Comparison of ENCODE assay signal across 1 cellular context in the genomic region with DNA sequence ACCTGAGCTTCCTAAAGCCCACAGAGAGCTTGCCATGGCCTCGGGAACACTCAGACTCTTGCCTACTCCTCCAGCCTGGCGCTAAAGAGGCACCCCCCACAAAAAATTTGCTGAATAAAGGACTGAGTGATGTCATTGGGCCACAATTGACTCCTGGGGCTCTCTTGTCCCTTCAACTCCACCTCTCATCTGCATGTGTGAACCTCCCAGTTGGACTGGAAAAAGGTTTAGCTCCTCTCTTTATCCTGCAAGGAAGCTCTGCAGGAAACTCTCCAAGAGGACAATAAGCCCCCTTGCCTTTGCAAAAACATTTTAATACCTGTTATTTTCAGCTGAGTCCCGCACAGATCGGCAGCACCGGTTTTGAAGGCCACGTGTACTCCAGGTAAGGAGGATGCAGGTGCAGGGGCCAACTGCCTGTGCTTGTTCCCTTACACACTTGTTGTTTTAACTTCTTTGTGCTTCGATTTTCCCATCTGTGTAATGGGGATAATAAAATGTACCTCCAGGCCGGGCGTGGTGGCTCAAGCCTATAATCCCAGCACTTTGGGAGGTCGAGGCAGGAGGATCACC.
TF ChIP-seq lines count a peak whose summit lies in the region.

No MANE protein-coding gene starts in this region.

TF ChIP-seq in HepG2, 621 proteins besides CTCF, POLR2A, EP300 and RAD21 (continued from another document):
- TF ChIP-seq ZNF629 (CRISPR knock-in tag; conservative IDR thresholded peaks at IDR 0.05), result 0 out of 2 replicates have a peak, but pooled peaks have one; percentile 44
- TF ChIP-seq, protein P1, sequence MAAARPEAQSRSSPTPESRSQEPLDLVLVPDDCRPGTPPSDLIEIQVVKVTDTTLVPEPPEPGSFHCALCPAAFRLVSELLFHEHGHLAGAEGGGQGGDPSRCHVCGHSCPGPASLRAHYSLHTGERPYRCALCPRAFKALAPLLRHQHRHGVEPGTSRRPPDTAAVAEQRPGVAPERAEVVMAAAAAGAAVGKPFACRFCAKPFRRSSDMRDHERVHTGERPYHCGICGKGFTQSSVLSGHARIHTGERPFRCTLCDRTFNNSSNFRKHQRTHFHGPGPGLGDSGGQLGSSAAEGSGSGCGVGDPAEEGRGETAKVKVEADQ (CRISPR knock-in tag; IDR thresholded peaks at IDR 0.05; ENCODE audit: borderline replicate concordance), result no peak
TF ChIP-seq in HepG2: peak in this region for 1.
